ENCODE assay signal across 4 cellular contexts in genomic region chr1:3590145-3590768, GRCh38.
TF ChIP-seq lines count a peak whose summit lies in the region.

No MANE protein-coding gene starts in this region.

TF ChIP-seq in SK-N-SH, 30 proteins besides CTCF, POLR2A, EP300 and RAD21:
- TF ChIP-seq, protein P1, sequence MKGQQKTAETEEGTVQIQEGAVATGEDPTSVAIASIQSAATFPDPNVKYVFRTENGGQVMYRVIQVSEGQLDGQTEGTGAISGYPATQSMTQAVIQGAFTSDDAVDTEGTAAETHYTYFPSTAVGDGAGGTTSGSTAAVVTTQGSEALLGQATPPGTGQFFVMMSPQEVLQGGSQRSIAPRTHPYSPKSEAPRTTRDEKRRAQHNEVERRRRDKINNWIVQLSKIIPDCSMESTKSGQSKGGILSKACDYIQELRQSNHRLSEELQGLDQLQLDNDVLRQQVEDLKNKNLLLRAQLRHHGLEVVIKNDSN (IDR thresholded peaks at IDR 0.05; ENCODE audit: borderline replicate concordance, low read depth): no peak
- TF ChIP-seq RXRA (IDR thresholded peaks at IDR 0.05; ENCODE audit: borderline replicate concordance, low read depth) (no peak), FOXM1 (IDR thresholded peaks at IDR 0.05; ENCODE audit: low read depth) (no peak), FOSL2 (IDR thresholded peaks at IDR 0.05; ENCODE audit: borderline replicate concordance, low read depth) (no peak), USF2 (IDR thresholded peaks at IDR 0.05; ENCODE audit: borderline replicate concordance, low read depth, low read length) (no peak), TAF1 (IDR thresholded peaks at IDR 0.05; ENCODE audit: borderline replicate concordance, low read depth, low read length) (no peak), NRF1 (IDR thresholded peaks at IDR 0.05; ENCODE audit: low read depth, low read length) (no peak), EZH2phosphoT487 (IDR thresholded peaks at IDR 0.05; ENCODE audit: borderline replicate concordance, low read depth) (no peak), SMC3 (IDR thresholded peaks at IDR 0.05; ENCODE audit: low read depth, low read length) (no peak), CHD2 (IDR thresholded peaks at IDR 0.05; ENCODE audit: low read length, partially characterized antibody) (no peak), SIN3A (IDR thresholded peaks at IDR 0.05; ENCODE audit: borderline replicate concordance, low read depth, low read length) (no peak)

TF ChIP-seq in SK-N-SH treated with all-trans-retinoic acid at 6 μM for 48 hours, 23 proteins besides CTCF, POLR2A, EP300 and RAD21:
- no peak for TF ChIP-seq ZFP3 (CRISPR knock-in tag; IDR thresholded peaks at IDR 0.05)
- TF ChIP-seq RARB (CRISPR knock-in tag; IDR thresholded peaks at IDR 0.05): no peak
- TF ChIP-seq, protein P2, sequence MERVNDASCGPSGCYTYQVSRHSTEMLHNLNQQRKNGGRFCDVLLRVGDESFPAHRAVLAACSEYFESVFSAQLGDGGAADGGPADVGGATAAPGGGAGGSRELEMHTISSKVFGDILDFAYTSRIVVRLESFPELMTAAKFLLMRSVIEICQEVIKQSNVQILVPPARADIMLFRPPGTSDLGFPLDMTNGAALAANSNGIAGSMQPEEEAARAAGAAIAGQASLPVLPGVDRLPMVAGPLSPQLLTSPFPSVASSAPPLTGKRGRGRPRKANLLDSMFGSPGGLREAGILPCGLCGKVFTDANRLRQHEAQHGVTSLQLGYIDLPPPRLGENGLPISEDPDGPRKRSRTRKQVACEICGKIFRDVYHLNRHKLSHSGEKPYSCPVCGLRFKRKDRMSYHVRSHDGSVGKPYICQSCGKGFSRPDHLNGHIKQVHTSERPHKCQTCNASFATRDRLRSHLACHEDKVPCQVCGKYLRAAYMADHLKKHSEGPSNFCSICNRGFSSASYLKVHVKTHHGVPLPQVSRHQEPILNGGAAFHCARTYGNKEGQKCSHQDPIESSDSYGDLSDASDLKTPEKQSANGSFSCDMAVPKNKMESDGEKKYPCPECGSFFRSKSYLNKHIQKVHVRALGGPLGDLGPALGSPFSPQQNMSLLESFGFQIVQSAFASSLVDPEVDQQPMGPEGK (CRISPR knock-in tag; IDR thresholded peaks at IDR 0.05; ENCODE audit: borderline replicate concordance): no peak
- TF ChIP-seq ZNF8 (CRISPR knock-in tag; IDR thresholded peaks at IDR 0.05): no peak
TF ChIP-seq in SK-N-SH treated with all-trans-retinoic acid at 6 μM for 48 hours: peak in this region for 0.

TF ChIP-seq in K562, 482 proteins besides CTCF, POLR2A, EP300 and RAD21:
- TF ChIP-seq GATAD2B (IDR thresholded peaks at IDR 0.05; ENCODE audit: borderline replicate concordance) (no peak), GABPA (tag; conservative IDR thresholded peaks at IDR 0.05; ENCODE audit: low read depth) (peak; percentile 50; the same call in 1 of the 2 replicates), BCOR (IDR thresholded peaks at IDR 0.05) (no peak), ETV1 (tag; conservative IDR thresholded peaks at IDR 0.05; ENCODE audit: low read depth) (peak; percentile 43), VEZF1 (CRISPR knock-in tag; IDR thresholded peaks at IDR 0.05) (peak; percentile 39; the same call in 1 of the 2 replicates)

TF ChIP-seq in HepG2, 621 proteins besides CTCF, POLR2A, EP300 and RAD21:
- 0 out of 2 replicates have a peak, but pooled peaks have one; percentile 33 for TF ChIP-seq SKIL (CRISPR knock-in tag; IDR thresholded peaks at IDR 0.05; ENCODE audit: borderline replicate concordance)
- TF ChIP-seq, protein P3, sequence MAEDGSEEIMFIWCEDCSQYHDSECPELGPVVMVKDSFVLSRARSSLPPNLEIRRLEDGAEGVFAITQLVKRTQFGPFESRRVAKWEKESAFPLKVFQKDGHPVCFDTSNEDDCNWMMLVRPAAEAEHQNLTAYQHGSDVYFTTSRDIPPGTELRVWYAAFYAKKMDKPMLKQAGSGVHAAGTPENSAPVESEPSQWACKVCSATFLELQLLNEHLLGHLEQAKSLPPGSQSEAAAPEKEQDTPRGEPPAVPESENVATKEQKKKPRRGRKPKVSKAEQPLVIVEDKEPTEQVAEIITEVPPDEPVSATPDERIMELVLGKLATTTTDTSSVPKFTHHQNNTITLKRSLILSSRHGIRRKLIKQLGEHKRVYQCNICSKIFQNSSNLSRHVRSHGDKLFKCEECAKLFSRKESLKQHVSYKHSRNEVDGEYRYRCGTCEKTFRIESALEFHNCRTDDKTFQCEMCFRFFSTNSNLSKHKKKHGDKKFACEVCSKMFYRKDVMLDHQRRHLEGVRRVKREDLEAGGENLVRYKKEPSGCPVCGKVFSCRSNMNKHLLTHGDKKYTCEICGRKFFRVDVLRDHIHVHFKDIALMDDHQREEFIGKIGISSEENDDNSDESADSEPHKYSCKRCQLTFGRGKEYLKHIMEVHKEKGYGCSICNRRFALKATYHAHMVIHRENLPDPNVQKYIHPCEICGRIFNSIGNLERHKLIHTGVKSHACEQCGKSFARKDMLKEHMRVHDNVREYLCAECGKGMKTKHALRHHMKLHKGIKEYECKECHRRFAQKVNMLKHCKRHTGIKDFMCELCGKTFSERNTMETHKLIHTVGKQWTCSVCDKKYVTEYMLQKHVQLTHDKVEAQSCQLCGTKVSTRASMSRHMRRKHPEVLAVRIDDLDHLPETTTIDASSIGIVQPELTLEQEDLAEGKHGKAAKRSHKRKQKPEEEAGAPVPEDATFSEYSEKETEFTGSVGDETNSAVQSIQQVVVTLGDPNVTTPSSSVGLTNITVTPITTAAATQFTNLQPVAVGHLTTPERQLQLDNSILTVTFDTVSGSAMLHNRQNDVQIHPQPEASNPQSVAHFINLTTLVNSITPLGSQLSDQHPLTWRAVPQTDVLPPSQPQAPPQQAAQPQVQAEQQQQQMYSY (CRISPR knock-in tag; IDR thresholded peaks at IDR 0.05): peak; percentile 95
- no peak for TF ChIP-seq ZNF777 (CRISPR knock-in tag; IDR thresholded peaks at IDR 0.05)
- TF ChIP-seq NONO (IDR thresholded peaks at IDR 0.05): no peak
- TF ChIP-seq NONO (CRISPR knock-in tag; conservative IDR thresholded peaks at IDR 0.05): peak; percentile 46; the same call in 1 of the 2 replicates
- no peak for TF ChIP-seq ZNF30 (CRISPR knock-in tag; IDR thresholded peaks at IDR 0.05)
- TF ChIP-seq, protein P4, sequence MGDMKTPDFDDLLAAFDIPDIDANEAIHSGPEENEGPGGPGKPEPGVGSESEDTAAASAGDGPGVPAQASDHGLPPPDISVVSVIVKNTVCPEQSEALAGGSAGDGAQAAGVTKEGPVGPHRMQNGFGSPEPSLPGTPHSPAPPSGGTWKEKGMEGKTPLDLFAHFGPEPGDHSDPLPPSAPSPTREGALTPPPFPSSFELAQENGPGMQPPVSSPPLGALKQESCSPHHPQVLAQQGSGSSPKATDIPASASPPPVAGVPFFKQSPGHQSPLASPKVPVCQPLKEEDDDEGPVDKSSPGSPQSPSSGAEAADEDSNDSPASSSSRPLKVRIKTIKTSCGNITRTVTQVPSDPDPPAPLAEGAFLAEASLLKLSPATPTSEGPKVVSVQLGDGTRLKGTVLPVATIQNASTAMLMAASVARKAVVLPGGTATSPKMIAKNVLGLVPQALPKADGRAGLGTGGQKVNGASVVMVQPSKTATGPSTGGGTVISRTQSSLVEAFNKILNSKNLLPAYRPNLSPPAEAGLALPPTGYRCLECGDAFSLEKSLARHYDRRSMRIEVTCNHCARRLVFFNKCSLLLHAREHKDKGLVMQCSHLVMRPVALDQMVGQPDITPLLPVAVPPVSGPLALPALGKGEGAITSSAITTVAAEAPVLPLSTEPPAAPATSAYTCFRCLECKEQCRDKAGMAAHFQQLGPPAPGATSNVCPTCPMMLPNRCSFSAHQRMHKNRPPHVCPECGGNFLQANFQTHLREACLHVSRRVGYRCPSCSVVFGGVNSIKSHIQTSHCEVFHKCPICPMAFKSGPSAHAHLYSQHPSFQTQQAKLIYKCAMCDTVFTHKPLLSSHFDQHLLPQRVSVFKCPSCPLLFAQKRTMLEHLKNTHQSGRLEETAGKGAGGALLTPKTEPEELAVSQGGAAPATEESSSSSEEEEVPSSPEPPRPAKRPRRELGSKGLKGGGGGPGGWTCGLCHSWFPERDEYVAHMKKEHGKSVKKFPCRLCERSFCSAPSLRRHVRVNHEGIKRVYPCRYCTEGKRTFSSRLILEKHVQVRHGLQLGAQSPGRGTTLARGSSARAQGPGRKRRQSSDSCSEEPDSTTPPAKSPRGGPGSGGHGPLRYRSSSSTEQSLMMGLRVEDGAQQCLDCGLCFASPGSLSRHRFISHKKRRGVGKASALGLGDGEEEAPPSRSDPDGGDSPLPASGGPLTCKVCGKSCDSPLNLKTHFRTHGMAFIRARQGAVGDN (CRISPR knock-in tag; IDR thresholded peaks at IDR 0.05): peak; percentile 33; the same call in 1 of the 2 replicates
- TF ChIP-seq, protein P2 (CRISPR knock-in tag; IDR thresholded peaks at IDR 0.05): peak; percentile 83
- TF ChIP-seq SALL1 (CRISPR knock-in tag; IDR thresholded peaks at IDR 0.05): peak; percentile 22; the same call in 1 of the 2 replicates
TF ChIP-seq in HepG2: peak in this region for 6.
